ENCODE assay signal across 8 cellular contexts in genomic region chr9:127802576-127803443, GRCh38. TPM values are rescaled to one million over a fixed set of nuclear protein-coding genes. Genes with fewer than 3 reads are reported as not detected.
A peak's percentile ranks its signal among the peaks of the same experiment; 100 is the strongest.
DNase-seq lines count a peak whose midpoint lies in the region; ATAC-seq, FAIRE-seq and TF ChIP-seq lines count a peak whose summit lies in the region.

FPGS (plus strand) TSS chr9:127802882; CDS start chr9:127802925, 43 bp downstream.

- ATAC-seq in HG02759 (IDR thresholded peaks at IDR 0.05; ENCODE audit: unreplicated experiment) (peak; percentile 77), left ventricle myocardium superior (peak; percentile 91)

- intact Hi-C loops in left ventricle myocardium superior (cut with micrococcal nuclease): no loop called here

- DNase-seq in GM13976 (ENCODE audit: low spot score) (peak; percentile 98), NCI-H1417 treated with DMSO at 0.1 percent for 48 hours (lab: John Stamatoyannopoulos, UW) (peak; percentile 40), T-helper 2 cell (peak; percentile 67 to 91 (median 79)), amygdala (lab: John Stamatoyannopoulos, UW) (peak; percentile 38 to 96 (median 82)), left ventricle myocardium superior (peak; percentile 92), pulmonary artery endothelial cell (ENCODE audit: low read depth, low spot score) (peak; percentile 52), urothelium cell line (ENCODE audit: low spot score) (peak; percentile 94)

- TF ChIP-seq CTCF in GM13976 (IDR thresholded peaks at IDR 0.05; ENCODE audit: borderline replicate concordance, control extremely low read depth, extremely low read depth, insufficient read depth, missing control alignments): no peak

- no peak for FAIRE-seq in urothelium cell line (lab: Jason Lieb, UNC)

- in situ Hi-C loops in GM13976 (cut with MboI; ENCODE audit: low sequenced_read_pairs, unreplicated experiment): no loop called here

RNA-seq across cellular contexts. Expression of gene FPGS, which starts in this region (rescaled TPM):
- 31.9 TPM for total RNA-seq in left ventricle myocardium superior
- total RNA-seq in pulmonary artery endothelial cell: 71.4 and 104 TPM in 2 replicates

Comparison
In these comparisons a context has a peak if more than half of its experiments do, and no peak if none do; other contexts are left out.
1. Peak in every context shown above with its lines: DNase-seq and ATAC-seq.
2. DNase-seq: peak in every context shown above with its lines; median percentile 98 in GM13976; 94 in urothelium cell line; 92 in left ventricle myocardium superior; 82 in amygdala; 79 in T-helper 2 cell; 52 in pulmonary artery endothelial cell; 40 in NCI-H1417 treated with DMSO at 0.1 percent for 48 hours.